ENCODE assay signal across 1 cellular context in genomic region chr3:72571052-72571451, GRCh38.
TF ChIP-seq lines count a peak whose summit lies in the region.

No MANE protein-coding gene starts in this region.

TF ChIP-seq in HepG2, 621 proteins besides CTCF, POLR2A, EP300 and RAD21 (continued from another document and continues in another):
- TF ChIP-seq REPIN1 (CRISPR knock-in tag; IDR thresholded peaks at IDR 0.05; ENCODE audit: borderline replicate concordance, low read depth): 0 out of 2 replicates have a peak, but pooled peaks have one; percentile 7
- TF ChIP-seq POGZ (CRISPR knock-in tag; IDR thresholded peaks at IDR 0.05): no peak; the same call in 1 of the 2 replicates
- TF ChIP-seq ZNF343 (CRISPR knock-in tag; IDR thresholded peaks at IDR 0.05): no peak
- TF ChIP-seq, protein P1, sequence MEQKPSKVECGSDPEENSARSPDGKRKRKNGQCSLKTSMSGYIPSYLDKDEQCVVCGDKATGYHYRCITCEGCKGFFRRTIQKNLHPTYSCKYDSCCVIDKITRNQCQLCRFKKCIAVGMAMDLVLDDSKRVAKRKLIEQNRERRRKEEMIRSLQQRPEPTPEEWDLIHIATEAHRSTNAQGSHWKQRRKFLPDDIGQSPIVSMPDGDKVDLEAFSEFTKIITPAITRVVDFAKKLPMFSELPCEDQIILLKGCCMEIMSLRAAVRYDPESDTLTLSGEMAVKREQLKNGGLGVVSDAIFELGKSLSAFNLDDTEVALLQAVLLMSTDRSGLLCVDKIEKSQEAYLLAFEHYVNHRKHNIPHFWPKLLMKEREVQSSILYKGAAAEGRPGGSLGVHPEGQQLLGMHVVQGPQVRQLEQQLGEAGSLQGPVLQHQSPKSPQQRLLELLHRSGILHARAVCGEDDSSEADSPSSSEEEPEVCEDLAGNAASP (CRISPR knock-in tag; IDR thresholded peaks at IDR 0.05; ENCODE audit: borderline replicate concordance): no peak
- peak; percentile 90 for TF ChIP-seq GATAD2A (CRISPR knock-in tag; IDR thresholded peaks at IDR 0.05)
- no peak for TF ChIP-seq JUN (CRISPR knock-in tag; IDR thresholded peaks at IDR 0.05)
- no peak for TF ChIP-seq ZNF335 (CRISPR knock-in tag; IDR thresholded peaks at IDR 0.05)
- no peak for TF ChIP-seq CBX2 (IDR thresholded peaks at IDR 0.05; ENCODE audit: low read depth, low read length)
- no peak for TF ChIP-seq CBX2 (CRISPR knock-in tag; IDR thresholded peaks at IDR 0.05; ENCODE audit: low read depth)
- no peak for TF ChIP-seq SNRNP70 (IDR thresholded peaks at IDR 0.05; ENCODE audit: low read depth, low read length)
- TF ChIP-seq HNF4A (CRISPR knock-in tag; IDR thresholded peaks at IDR 0.05): peak; percentile 68; the same call in 1 of the 2 replicates
- TF ChIP-seq FOXO4 (CRISPR knock-in tag; conservative IDR thresholded peaks at IDR 0.05): no peak
- no peak for TF ChIP-seq SOX6 (IDR thresholded peaks at IDR 0.05)
- TF ChIP-seq SOX6 (CRISPR knock-in tag; IDR thresholded peaks at IDR 0.05): peak; percentile 69
- no peak for TF ChIP-seq GABPA (IDR thresholded peaks at IDR 0.05; ENCODE audit: low read depth, low read length)
- TF ChIP-seq GABPA (CRISPR knock-in tag; IDR thresholded peaks at IDR 0.05; ENCODE audit: low read depth): peak; percentile 70
- no peak for TF ChIP-seq ZNF180 (CRISPR knock-in tag; IDR thresholded peaks at IDR 0.05; ENCODE audit: borderline replicate concordance, low read depth)
- TF ChIP-seq ZNF629 (CRISPR knock-in tag; conservative IDR thresholded peaks at IDR 0.05): peak; percentile 92
- TF ChIP-seq, protein P2, sequence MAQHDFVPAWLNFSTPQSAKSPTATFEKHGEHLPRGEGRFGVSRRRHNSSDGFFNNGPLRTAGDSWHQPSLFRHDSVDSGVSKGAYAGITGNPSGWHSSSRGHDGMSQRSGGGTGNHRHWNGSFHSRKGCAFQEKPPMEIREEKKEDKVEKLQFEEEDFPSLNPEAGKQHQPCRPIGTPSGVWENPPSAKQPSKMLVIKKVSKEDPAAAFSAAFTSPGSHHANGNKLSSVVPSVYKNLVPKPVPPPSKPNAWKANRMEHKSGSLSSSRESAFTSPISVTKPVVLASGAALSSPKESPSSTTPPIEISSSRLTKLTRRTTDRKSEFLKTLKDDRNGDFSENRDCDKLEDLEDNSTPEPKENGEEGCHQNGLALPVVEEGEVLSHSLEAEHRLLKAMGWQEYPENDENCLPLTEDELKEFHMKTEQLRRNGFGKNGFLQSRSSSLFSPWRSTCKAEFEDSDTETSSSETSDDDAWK (CRISPR knock-in tag; IDR thresholded peaks at IDR 0.05): no peak
- TF ChIP-seq, protein P3, sequence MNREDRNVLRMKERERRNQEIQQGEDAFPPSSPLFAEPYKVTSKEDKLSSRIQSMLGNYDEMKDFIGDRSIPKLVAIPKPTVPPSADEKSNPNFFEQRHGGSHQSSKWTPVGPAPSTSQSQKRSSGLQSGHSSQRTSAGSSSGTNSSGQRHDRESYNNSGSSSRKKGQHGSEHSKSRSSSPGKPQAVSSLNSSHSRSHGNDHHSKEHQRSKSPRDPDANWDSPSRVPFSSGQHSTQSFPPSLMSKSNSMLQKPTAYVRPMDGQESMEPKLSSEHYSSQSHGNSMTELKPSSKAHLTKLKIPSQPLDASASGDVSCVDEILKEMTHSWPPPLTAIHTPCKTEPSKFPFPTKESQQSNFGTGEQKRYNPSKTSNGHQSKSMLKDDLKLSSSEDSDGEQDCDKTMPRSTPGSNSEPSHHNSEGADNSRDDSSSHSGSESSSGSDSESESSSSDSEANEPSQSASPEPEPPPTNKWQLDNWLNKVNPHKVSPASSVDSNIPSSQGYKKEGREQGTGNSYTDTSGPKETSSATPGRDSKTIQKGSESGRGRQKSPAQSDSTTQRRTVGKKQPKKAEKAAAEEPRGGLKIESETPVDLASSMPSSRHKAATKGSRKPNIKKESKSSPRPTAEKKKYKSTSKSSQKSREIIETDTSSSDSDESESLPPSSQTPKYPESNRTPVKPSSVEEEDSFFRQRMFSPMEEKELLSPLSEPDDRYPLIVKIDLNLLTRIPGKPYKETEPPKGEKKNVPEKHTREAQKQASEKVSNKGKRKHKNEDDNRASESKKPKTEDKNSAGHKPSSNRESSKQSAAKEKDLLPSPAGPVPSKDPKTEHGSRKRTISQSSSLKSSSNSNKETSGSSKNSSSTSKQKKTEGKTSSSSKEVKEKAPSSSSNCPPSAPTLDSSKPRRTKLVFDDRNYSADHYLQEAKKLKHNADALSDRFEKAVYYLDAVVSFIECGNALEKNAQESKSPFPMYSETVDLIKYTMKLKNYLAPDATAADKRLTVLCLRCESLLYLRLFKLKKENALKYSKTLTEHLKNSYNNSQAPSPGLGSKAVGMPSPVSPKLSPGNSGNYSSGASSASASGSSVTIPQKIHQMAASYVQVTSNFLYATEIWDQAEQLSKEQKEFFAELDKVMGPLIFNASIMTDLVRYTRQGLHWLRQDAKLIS (CRISPR knock-in tag; IDR thresholded peaks at IDR 0.05): no peak
- peak; percentile 41; the same call in 1 of the 2 replicates for TF ChIP-seq HDAC1 (CRISPR knock-in tag; IDR thresholded peaks at IDR 0.05)
- no peak for TF ChIP-seq ARNTL (CRISPR knock-in tag; IDR thresholded peaks at IDR 0.05)
- peak; percentile 96 for TF ChIP-seq HNF1A (IDR thresholded peaks at IDR 0.05; ENCODE audit: low read depth)
- TF ChIP-seq HNF1A (CRISPR knock-in tag; IDR thresholded peaks at IDR 0.05; ENCODE audit: borderline replicate concordance): peak; percentile 97
- no peak for TF ChIP-seq CREB3 (CRISPR knock-in tag; IDR thresholded peaks at IDR 0.05)
- no peak for TF ChIP-seq CBX5 (CRISPR knock-in tag; IDR thresholded peaks at IDR 0.05; ENCODE audit: borderline replicate concordance)
- TF ChIP-seq ZSCAN12 (CRISPR knock-in tag; IDR thresholded peaks at IDR 0.05): no peak
- no peak for TF ChIP-seq SSRP1 (CRISPR knock-in tag; IDR thresholded peaks at IDR 0.05)
- TF ChIP-seq ASH2L (IDR thresholded peaks at IDR 0.05; ENCODE audit: insufficient read length, low read depth, low read length): peak; percentile 1
- TF ChIP-seq TFAP4 (IDR thresholded peaks at IDR 0.05; ENCODE audit: borderline replicate concordance, low read depth): peak; percentile 97
- no peak for TF ChIP-seq SPEN (CRISPR knock-in tag; IDR thresholded peaks at IDR 0.05; ENCODE audit: low read depth)
- TF ChIP-seq ATF7-NPFF (CRISPR knock-in tag; IDR thresholded peaks at IDR 0.05; ENCODE audit: low read depth): 0 out of 2 replicates have a peak, but pooled peaks have one; percentile 44
- no peak for TF ChIP-seq SRSF1 (optimal IDR thresholded peaks at IDR 0.05; ENCODE audit: low read depth, low read length)
- TF ChIP-seq NR2F2 (IDR thresholded peaks at IDR 0.05; ENCODE audit: borderline replicate concordance, low read depth): peak; percentile 97
- no peak for TF ChIP-seq SMAD9 (CRISPR knock-in tag; IDR thresholded peaks at IDR 0.05)
- no peak for TF ChIP-seq SOX13 (IDR thresholded peaks at IDR 0.05)
- TF ChIP-seq SOX13 (CRISPR knock-in tag; conservative IDR thresholded peaks at IDR 0.05 in 1 of 2, IDR thresholded peaks at IDR 0.05 in 1 of 2): peak in 1 of 2 experiments; percentile 83; a peak in 2 of 4 replicates
- no peak for TF ChIP-seq NFATC3 (CRISPR knock-in tag; IDR thresholded peaks at IDR 0.05)
- peak; percentile 69 for TF ChIP-seq ZNF331 (CRISPR knock-in tag; IDR thresholded peaks at IDR 0.05)
- TF ChIP-seq ZFP1 (CRISPR knock-in tag; IDR thresholded peaks at IDR 0.05): peak; percentile 86
- TF ChIP-seq, protein P4, sequence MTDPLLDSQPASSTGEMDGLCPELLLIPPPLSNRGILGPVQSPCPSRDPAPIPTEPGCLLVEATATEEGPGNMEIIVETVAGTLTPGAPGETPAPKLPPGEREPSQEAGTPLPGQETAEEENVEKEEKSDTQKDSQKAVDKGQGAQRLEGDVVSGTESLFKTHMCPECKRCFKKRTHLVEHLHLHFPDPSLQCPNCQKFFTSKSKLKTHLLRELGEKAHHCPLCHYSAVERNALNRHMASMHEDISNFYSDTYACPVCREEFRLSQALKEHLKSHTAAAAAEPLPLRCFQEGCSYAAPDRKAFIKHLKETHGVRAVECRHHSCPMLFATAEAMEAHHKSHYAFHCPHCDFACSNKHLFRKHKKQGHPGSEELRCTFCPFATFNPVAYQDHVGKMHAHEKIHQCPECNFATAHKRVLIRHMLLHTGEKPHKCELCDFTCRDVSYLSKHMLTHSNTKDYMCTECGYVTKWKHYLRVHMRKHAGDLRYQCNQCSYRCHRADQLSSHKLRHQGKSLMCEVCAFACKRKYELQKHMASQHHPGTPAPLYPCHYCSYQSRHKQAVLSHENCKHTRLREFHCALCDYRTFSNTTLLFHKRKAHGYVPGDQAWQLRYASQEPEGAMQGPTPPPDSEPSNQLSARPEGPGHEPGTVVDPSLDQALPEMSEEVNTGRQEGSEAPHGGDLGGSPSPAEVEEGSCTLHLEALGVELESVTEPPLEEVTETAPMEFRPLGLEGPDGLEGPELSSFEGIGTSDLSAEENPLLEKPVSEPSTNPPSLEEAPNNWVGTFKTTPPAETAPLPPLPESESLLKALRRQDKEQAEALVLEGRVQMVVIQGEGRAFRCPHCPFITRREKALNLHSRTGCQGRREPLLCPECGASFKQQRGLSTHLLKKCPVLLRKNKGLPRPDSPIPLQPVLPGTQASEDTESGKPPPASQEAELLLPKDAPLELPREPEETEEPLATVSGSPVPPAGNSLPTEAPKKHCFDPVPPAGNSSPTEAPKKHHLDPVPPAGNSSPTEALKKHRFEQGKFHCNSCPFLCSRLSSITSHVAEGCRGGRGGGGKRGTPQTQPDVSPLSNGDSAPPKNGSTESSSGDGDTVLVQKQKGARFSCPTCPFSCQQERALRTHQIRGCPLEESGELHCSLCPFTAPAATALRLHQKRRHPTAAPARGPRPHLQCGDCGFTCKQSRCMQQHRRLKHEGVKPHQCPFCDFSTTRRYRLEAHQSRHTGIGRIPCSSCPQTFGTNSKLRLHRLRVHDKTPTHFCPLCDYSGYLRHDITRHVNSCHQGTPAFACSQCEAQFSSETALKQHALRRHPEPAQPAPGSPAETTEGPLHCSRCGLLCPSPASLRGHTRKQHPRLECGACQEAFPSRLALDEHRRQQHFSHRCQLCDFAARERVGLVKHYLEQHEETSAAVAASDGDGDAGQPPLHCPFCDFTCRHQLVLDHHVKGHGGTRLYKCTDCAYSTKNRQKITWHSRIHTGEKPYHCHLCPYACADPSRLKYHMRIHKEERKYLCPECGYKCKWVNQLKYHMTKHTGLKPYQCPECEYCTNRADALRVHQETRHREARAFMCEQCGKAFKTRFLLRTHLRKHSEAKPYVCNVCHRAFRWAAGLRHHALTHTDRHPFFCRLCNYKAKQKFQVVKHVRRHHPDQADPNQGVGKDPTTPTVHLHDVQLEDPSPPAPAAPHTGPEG (CRISPR knock-in tag; IDR thresholded peaks at IDR 0.05): no peak
